Comparison of ENCODE assay signal across 18 cellular contexts in genomic region chr2:110645616-110646015, GRCh38. TPM values are rescaled to one million over a fixed set of nuclear protein-coding genes. Genes with fewer than 3 reads are reported as not detected.
DNase-seq lines count a peak whose midpoint lies in the region; ATAC-seq, FAIRE-seq and TF ChIP-seq lines count a peak whose summit lies in the region.
"Had no signal": no experiment of that assay in that cellular context is flagged by ENCODE, and none has a peak within 500 bp of the region (broad histone marks: within the 10 kb centered on the region; RNA-seq: fewer than 3 reads in every experiment).

No MANE protein-coding gene starts in this region.

- H3K9ac ChIP-seq in GM12878 (ENCODE audit: control insufficient read depth, insufficient read depth, low read length): no peak overlapping the region

- RAD21 ChIA-PET in GM12878 (lab: Charles Lee; ENCODE audit: unreplicated experiment): interaction anchor here (0.6 kb wide), 1 partner anchor 33 kb away, joined by 3 read pairs; the partner anchor contains the start of gene BUB1

- H3K79me2 ChIP-seq in GM12878 (ENCODE audit: control insufficient read depth, insufficient read depth, low read length): no peaks in the 10 kb centered on the region

- no peak overlapping the region for H2AFZ ChIP-seq in GM12878 (ENCODE audit: control insufficient read depth, low read depth, low read length)

- CTCF ChIA-PET in GM12878 (lab: Yijun Ruan, JAX): no interaction called here

- no peak for DNase-seq in GM12878 (ENCODE audit: low read depth, low spot score)
- DNase-seq in bronchial epithelial cell (ENCODE audit: low read depth): peak; percentile 73
- no peak for DNase-seq in urothelium cell line (ENCODE audit: low spot score)
- DNase-seq in psoas muscle: no peak
- DNase-seq in suprapubic skin (ENCODE audit: low spot score in 2 of 2): no peak
- DNase-seq: C1 segment of cervical spinal cord; Calu3; CD4-positive, alpha-beta memory T cell; COR-L47; DMS53; DMS79 treated with DMSO at 0.1 percent for 48 hours; GF-D8; GOT3; HCEC 1CT had no signal

- peak; percentile 7 for FAIRE-seq in GM12878 (lab: Jason Lieb, UNC)
- no peak for FAIRE-seq in bronchial epithelial cell (lab: Jason Lieb, UNC)
- peak; percentile 42 for FAIRE-seq in urothelium cell line (lab: Jason Lieb, UNC)
- FAIRE-seq: GM12892, H54 had no signal

- 68% methylated on average over 2 of the region's 2 CpGs for WGBS in GM12878 (ENCODE audit: insufficient coverage, insufficient replicate concordance, low lambda C conversion rate, missing lambda C conversion rate)
- 94 to 96% (median 95%) methylated on average over 2 of the region's 2 CpGs for WGBS in psoas muscle, 3 donors
- WGBS in suprapubic skin: 89% methylated on average over 2 of the region's 2 CpGs

- intact Hi-C loops in GM12878 (cut with micrococcal nuclease; ENCODE audit: unreplicated experiment): no loop called here
- intact Hi-C loops in psoas muscle (cut with DNase I): no loop called here

- TF ChIP-seq CTCF in GM12878 (IDR thresholded peaks at IDR 0.05 in 2 of 3, conservative IDR thresholded peaks at IDR 0.05 in 1 of 3; ENCODE audit: control insufficient read depth in 2 of 3, extremely low read depth in 1 of 3, insufficient read depth in 1 of 3, low read depth in 3 of 3, low read length in 3 of 3) (no peak), bronchial epithelial cell (IDR thresholded peaks at IDR 0.05; ENCODE audit: insufficient read depth, low read length, severe bottlenecking) (no peak), psoas muscle (IDR thresholded peaks at IDR 0.05) (no peak), suprapubic skin (IDR thresholded peaks at IDR 0.05) (no peak)

- no peak for TF ChIP-seq RAD21 in GM12878 (IDR thresholded peaks at IDR 0.05; ENCODE audit: insufficient read depth, low read depth, low read length)

- H3K27me3 ChIP-seq in GM12878 (replicated peaks in 1 of 2; ENCODE audit: control insufficient read depth in 2 of 2, insufficient read depth in 2 of 2, low read length in 1 of 2) (no peaks in the 10 kb centered on the region), bronchial epithelial cell (ENCODE audit: control insufficient read depth, insufficient read depth, low read length) (no peaks in the 10 kb centered on the region), psoas muscle (ENCODE audit: insufficient read depth in 3 of 3, low read length in 2 of 3) (no peaks in the 10 kb centered on the region), suprapubic skin (no peaks in the 10 kb centered on the region)

- H3K27ac ChIP-seq in GM12878 (ENCODE audit: control insufficient read depth, insufficient read depth): no peak overlapping the region
- H3K27ac ChIP-seq in psoas muscle: no peak overlapping the region
- H3K27ac ChIP-seq in suprapubic skin: no peak overlapping the region

- TF ChIP-seq POLR2A in GM12878 (IDR thresholded peaks at IDR 0.05; ENCODE audit: low read depth, low read length) (no peak), suprapubic skin (IDR thresholded peaks at IDR 0.05) (no peak)

- BruUV-seq in GM12878 (replicated peaks; lab: Mats Ljungman, UMichigan): no TSS peak

- ATAC-seq in GM12878 (no peak), esophagus mucosa (peak; percentile 90), psoas muscle (no peak), HG03571 (IDR thresholded peaks at IDR 0.05; ENCODE audit: unreplicated experiment) (no peak)

- TF ChIP-seq EP300 in GM12878 (IDR thresholded peaks at IDR 0.05; ENCODE audit: borderline replicate concordance in 1 of 2, control insufficient read depth in 1 of 2, low read depth in 2 of 2, low read length in 2 of 2) (no peak), suprapubic skin (IDR thresholded peaks at IDR 0.05) (no peak)

- H3K4me1 ChIP-seq in GM12878 (ENCODE audit: control insufficient read depth, insufficient read depth, low read length): no peaks in the 10 kb centered on the region
- no peaks in the 10 kb centered on the region for H3K4me1 ChIP-seq in psoas muscle
- H3K4me1 ChIP-seq in suprapubic skin: no peaks in the 10 kb centered on the region

- H4K20me1 ChIP-seq in GM12878 (ENCODE audit: control insufficient read depth, insufficient read depth): no peaks in the 10 kb centered on the region

- in situ Hi-C loops in GM12878 (cut with MboI): no loop called here

- SMC1A ChIA-PET in GM12878 (lab: Charles Lee; ENCODE audit: uncharacterized antibody, unreplicated experiment): no interaction called here

- H3K9me3 ChIP-seq in GM12878 (replicated peaks; ENCODE audit: control insufficient read depth, insufficient read depth, low read length) (no peaks in the 10 kb centered on the region), psoas muscle (no peaks in the 10 kb centered on the region), suprapubic skin (no peaks in the 10 kb centered on the region)

- POLR2A ChIA-PET in GM12878 (lab: Charles Lee): interaction anchor here (1.0 kb wide), 1 partner anchor 12 kb away, joined by 4 read pairs; no protein-coding TSS in a partner anchor

- H3K4me3 ChIP-seq in GM12878 (no peak overlapping the region), bronchial epithelial cell (ENCODE audit: low read depth, low read length) (no peak overlapping the region), psoas muscle (no peak overlapping the region), suprapubic skin (no peak overlapping the region)

- no peak overlapping the region for H3K4me2 ChIP-seq in GM12878 (ENCODE audit: control insufficient read depth, insufficient read depth)

- H3K36me3 ChIP-seq in GM12878 (ENCODE audit: control insufficient read depth in 2 of 2, insufficient read depth in 2 of 2, low read length in 1 of 2) (peaks cover 3 to 26% of the 10 kb centered on the region in 2 experiments), bronchial epithelial cell (ENCODE audit: control insufficient read depth, insufficient read depth, low read length) (no peaks in the 10 kb centered on the region), psoas muscle (ENCODE audit: insufficient read depth in 1 of 2, low read depth in 1 of 2) (no peaks in the 10 kb centered on the region), suprapubic skin (no peaks in the 10 kb centered on the region)

TF ChIP-seq in GM12878, 131 proteins besides CTCF, POLR2A, EP300 and RAD21 (continues in another document):
- TF ChIP-seq EZH2 (IDR thresholded peaks at IDR 0.05; ENCODE audit: borderline replicate concordance, control insufficient read depth, low read depth, low read length) (no peak), TAF1 (IDR thresholded peaks at IDR 0.05; ENCODE audit: borderline replicate concordance, low read depth, low read length) (no peak), PBX3 (IDR thresholded peaks at IDR 0.05; ENCODE audit: insufficient replicate concordance, low read depth, low read length) (no peak), MEF2B (IDR thresholded peaks at IDR 0.05; ENCODE audit: partially characterized antibody, poor library complexity, severe bottlenecking) (no peak), CHD4 (IDR thresholded peaks at IDR 0.05) (no peak), MYB (IDR thresholded peaks at IDR 0.05; ENCODE audit: borderline replicate concordance, low read depth, low read length) (no peak), IRF5 (IDR thresholded peaks at IDR 0.05; ENCODE audit: borderline replicate concordance) (no peak)

RNA-seq across cellular contexts. Expression of gene BUB1, which starts 32.2 kb away (rescaled TPM):
- total RNA-seq in GM12878 (2013; cell fraction: nucleolus; rRNA removed): 180 and 201 TPM in 2 replicates
- total RNA-seq in GM12878 (2014; rRNA removed) (83.5 and 95.9 TPM in 2 replicates), GM12878 (2014; rRNA removed; fragmentation: Illumina TruSeq; extraction: Trizol) (114 TPM in 2 replicates), GM12878 (2021) (73.9 and 77.1 TPM in 2 replicates), bronchial epithelial cell (1.2 and 1.3 TPM in 2 replicates), esophagus mucosa (15.9 TPM), psoas muscle (under 1 TPM; 0.06 to 0.69 (median 0.14) TPM), suprapubic skin (1 to 10 TPM; 1.2 to 7.7 (median 3.2) TPM)
- polyA plus RNA-seq in GM12878 (2011; ENCODE audit: low read depth): 31.8 TPM
- polyA plus RNA-seq in GM12878 (2011; rRNA removed) (105 and 140 TPM in 2 replicates), GM12878 (2014; fragmentation: Illumina TruSeq; extraction: Trizol) (94.2 and 121 TPM in 2 replicates), GM12878 (2014; fragmentation: Nextera tagmentation; extraction: Ambion mirVana) (10 to 100 TPM; 52.4 to 57.0 TPM), GM12878 (2014; rRNA removed) (59.8 and 80.8 TPM in 2 replicates), GM12878 (2016; fragmentation: Nextera tagmentation; extraction: Ambion mirVana) (100 to 1,000 TPM; 133 to 142 TPM), psoas muscle (under 1 TPM; 0.07 to 0.27 (median 0.22) TPM)
- polyA plus RNA-seq in GM12878 (2011; cell fraction: cytosol; rRNA removed): 55.8 and 57.1 TPM in 2 replicates
- polyA plus RNA-seq in GM12878 (2011; cell fraction: nucleus; rRNA removed): 79.1 and 91.4 TPM in 2 replicates
- 30.4 and 48.4 TPM in 2 replicates for polyA plus RNA-seq in GM12878 (2012)
- 122 and 124 TPM in 2 replicates for polyA minus RNA-seq in GM12878 (2011; rRNA and poly(A)+ RNA removed)
- 43.3 and 50.5 TPM in 2 replicates for polyA minus RNA-seq in GM12878 (2011; cell fraction: cytosol; rRNA and poly(A)+ RNA removed)
- polyA minus RNA-seq in GM12878 (2011; cell fraction: nucleus; rRNA and poly(A)+ RNA removed): 82.3 and 134 TPM in 2 replicates
